In the genomic region with DNA sequence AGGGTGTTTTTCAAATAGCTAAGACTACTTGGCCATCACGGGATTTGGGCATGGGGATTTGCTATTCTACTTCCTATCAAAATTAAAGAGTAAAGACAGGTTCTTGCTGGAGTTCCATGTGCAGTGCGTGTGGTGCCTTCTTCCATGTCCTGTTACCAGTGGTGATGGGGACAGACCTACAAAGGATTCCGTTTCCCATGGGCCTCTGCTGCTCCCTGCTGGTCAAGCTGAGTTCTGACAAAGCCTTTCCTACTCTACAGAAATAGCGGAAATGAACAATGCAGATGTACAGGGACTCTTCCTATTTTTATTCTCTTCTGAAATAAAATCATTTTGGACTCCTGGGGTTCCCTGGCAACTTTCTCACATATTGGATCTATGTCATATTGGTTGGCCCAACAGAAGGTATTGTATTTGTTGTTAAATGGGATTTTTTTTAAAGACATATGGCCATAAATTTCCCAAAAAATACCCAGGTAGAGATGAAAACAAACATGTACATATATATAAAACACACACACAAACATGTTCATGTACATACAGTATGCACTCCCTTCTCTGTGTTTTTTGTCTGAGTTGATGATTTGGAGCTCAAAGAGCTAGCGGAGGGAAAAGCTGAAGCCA, we compare ENCODE assay signal across 7 cellular contexts.
DNase-seq lines count a peak whose midpoint lies in the region; ATAC-seq, FAIRE-seq and TF ChIP-seq lines count a peak whose summit lies in the region.

No MANE protein-coding gene starts in this region.

- no peak overlapping the region for H3K4me3 ChIP-seq in cardiac muscle cell

- FAIRE-seq in GM12892 (lab: Jason Lieb, UNC): peak; percentile 96

- H3K4me1 ChIP-seq in cardiac muscle cell (ENCODE audit: low read depth): peaks cover 3% of the 10 kb centered on the region

- POLR2A ChIA-PET in activated naive CD8-positive, alpha-beta T cell treated with anti-CD3 and anti-CD28 coated beads, Interleukin-2, amount 10 ng/mL, durations not matched to agents 7 days and 5 days (lab: Charles Lee): interaction anchor here (0.5 kb wide), 1 partner anchor 275 kb away, joined by 3 read pairs; no protein-coding TSS in a partner anchor

- ATAC-seq in HG02623 (IDR thresholded peaks at IDR 0.05; ENCODE audit: unreplicated experiment): peak; percentile 76
- ATAC-seq in activated naive CD8-positive, alpha-beta T cell treated with anti-CD3 and anti-CD28 coated beads, Interleukin-2, amount 10 ng/mL, durations not matched to agents 7 days and 5 days (ENCODE audit: low read depth): peak; percentile 86

- H3K4me3 Mint-ChIP-seq in activated naive CD8-positive, alpha-beta T cell treated with anti-CD3 and anti-CD28 coated beads, Interleukin-2, amount 10 ng/mL, durations not matched to agents 7 days and 5 days: no peak overlapping the region

- peaks cover 7% of the 10 kb centered on the region for H3K36me3 Mint-ChIP-seq in activated naive CD8-positive, alpha-beta T cell treated with anti-CD3 and anti-CD28 coated beads, Interleukin-2, amount 10 ng/mL, durations not matched to agents 7 days and 5 days

- no peaks in the 10 kb centered on the region for H3K9me3 Mint-ChIP-seq in activated naive CD8-positive, alpha-beta T cell treated with anti-CD3 and anti-CD28 coated beads, Interleukin-2, amount 10 ng/mL, durations not matched to agents 7 days and 5 days

- DNase-seq in GM12892 (ENCODE audit: insufficient read length) (no peak), NCI-H1092 (lab: John Stamatoyannopoulos, UW) (peak; percentile 90), SKM-1 treated with dmso at 0.1 percent for 144 hours (lab: John Stamatoyannopoulos, UW; ENCODE audit: unreplicated experiment) (peak; percentile 81), cardiac muscle cell (ENCODE audit: low read depth in 1 of 2, low spot score in 1 of 2) (peak; percentile 80 to 86), retina (peak; percentile 57)
- peak; percentile 69 for DNase-seq in activated naive CD8-positive, alpha-beta T cell treated with anti-CD3 and anti-CD28 coated beads, Interleukin-2, amount 10 ng/mL, durations not matched to agents 7 days and 5 days

- peaks cover 17% of the 10 kb centered on the region for H3K36me3 ChIP-seq in cardiac muscle cell

- H3K9me3 ChIP-seq in cardiac muscle cell (ENCODE audit: low read depth): no peaks in the 10 kb centered on the region

- no peaks in the 10 kb centered on the region for H3K27me3 ChIP-seq in cardiac muscle cell

- no peak overlapping the region for H3K27ac Mint-ChIP-seq in activated naive CD8-positive, alpha-beta T cell treated with anti-CD3 and anti-CD28 coated beads, Interleukin-2, amount 10 ng/mL, durations not matched to agents 7 days and 5 days

- no peaks in the 10 kb centered on the region for H3K27me3 Mint-ChIP-seq in activated naive CD8-positive, alpha-beta T cell treated with anti-CD3 and anti-CD28 coated beads, Interleukin-2, amount 10 ng/mL, durations not matched to agents 7 days and 5 days

- peaks cover 6% of the 10 kb centered on the region for H3K4me1 Mint-ChIP-seq in activated naive CD8-positive, alpha-beta T cell treated with anti-CD3 and anti-CD28 coated beads, Interleukin-2, amount 10 ng/mL, durations not matched to agents 7 days and 5 days

- TF ChIP-seq CTCF in cardiac muscle cell (IDR thresholded peaks at IDR 0.05; ENCODE audit: low read depth, low read length): peak; percentile 95

- no peak overlapping the region for H3K27ac ChIP-seq in cardiac muscle cell

- TF ChIP-seq POLR2A in GM12892 (IDR thresholded peaks at IDR 0.05; ENCODE audit: low read depth, low read length): no peak
